ENCODE assay signal across 20 cellular contexts in the genomic region with DNA sequence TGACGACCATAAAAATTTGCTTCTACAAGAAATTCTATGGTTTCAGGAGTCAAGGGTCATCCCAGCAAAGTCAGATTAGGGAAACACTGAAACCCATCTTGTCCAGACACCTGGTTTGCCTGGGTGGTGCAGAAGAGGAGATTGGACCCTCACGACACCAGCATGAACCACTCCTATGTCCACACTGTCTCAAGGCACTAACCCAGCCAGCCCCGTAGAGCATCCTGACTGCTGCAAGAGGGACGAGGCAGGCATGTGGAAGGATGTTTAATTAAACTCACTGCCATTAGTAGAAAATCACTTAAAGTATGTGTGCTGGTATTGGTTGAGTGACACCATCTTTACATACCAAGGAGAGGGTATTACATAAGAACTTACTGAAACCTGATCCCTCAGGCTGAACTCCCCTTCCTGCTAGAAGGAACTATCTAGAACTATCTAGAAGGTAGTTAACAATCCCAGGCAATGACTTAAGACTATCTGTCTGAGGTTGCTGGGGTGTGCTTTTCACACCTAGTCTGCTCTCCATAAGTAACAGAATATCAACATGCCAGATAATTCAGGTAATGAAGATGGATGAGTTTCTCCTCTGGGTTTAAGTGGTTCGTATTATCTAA.
DNase-seq lines count a peak whose midpoint lies in the region; ATAC-seq and TF ChIP-seq lines count a peak whose summit lies in the region.
"Had no signal": no experiment of that assay in that cellular context is flagged by ENCODE, and none has a peak within 500 bp of the region (broad histone marks: within the 10 kb centered on the region; RNA-seq: fewer than 3 reads in every experiment).

No MANE protein-coding gene starts in this region.

- H3K9me3 Mint-ChIP-seq in stimulated activated naive CD8-positive, alpha-beta T cell treated with anti-CD3 and anti-CD28 coated beads, Interleukin-15, amount 100 ng/mL, for 72 hours: peaks cover 11 to 22% of the 10 kb centered on the region in 2 donors

- H3K4me1 Mint-ChIP-seq in stimulated activated naive CD8-positive, alpha-beta T cell treated with anti-CD3 and anti-CD28 coated beads, Interleukin-15, amount 100 ng/mL, for 72 hours: no peaks in the 10 kb centered on the region
- H3K4me1 Mint-ChIP-seq: CD8-positive, alpha-beta memory T cell had no signal

- no peak for TF ChIP-seq CTCF in epithelial cell of esophagus (IDR thresholded peaks at IDR 0.05; ENCODE audit: insufficient read depth, low read depth, low read length, missing control alignments)

- peak; percentile 7 for DNase-seq in MV-4-11 (lab: John Stamatoyannopoulos, UW)
- peak; percentile 14 for DNase-seq in epithelial cell of esophagus (ENCODE audit: low read depth)
- peak; percentile 74 for DNase-seq in mesendoderm
- DNase-seq in stimulated activated naive CD8-positive, alpha-beta T cell treated with anti-CD3 and anti-CD28 coated beads, Interleukin-15, amount 100 ng/mL, for 72 hours: no peak
- DNase-seq: ACHN; CD8-positive, alpha-beta memory T cell; NCI-H1694; NCI-H2081 treated with DMSO at 0.1 percent for 48 hours; NCI-H446; NCI-H526 treated with DMSO at 0.1 percent for 48 hours; OCI-M1 had no signal

- no peak overlapping the region for H3K23ac ChIP-seq in mesendoderm (ENCODE audit: low read length)

- no peaks in the 10 kb centered on the region for H3K36me3 ChIP-seq in BLaER1
- H3K36me3 ChIP-seq in mesendoderm (ENCODE audit: control insufficient read depth, insufficient read depth, low read length): peaks cover 19% of the 10 kb centered on the region
- H3K36me3 ChIP-seq: SJSA1 had no signal

- no peak overlapping the region for H2AK5ac ChIP-seq in mesendoderm (ENCODE audit: low read length)

- no peak overlapping the region for H3K56ac ChIP-seq in mesendoderm (ENCODE audit: low read length)

- no peak overlapping the region for H4K8ac ChIP-seq in mesendoderm (ENCODE audit: low read depth, low read length)

- peaks cover 3% of the 10 kb centered on the region for H3K79me1 ChIP-seq in mesendoderm (ENCODE audit: low read length)

- peaks cover 3% of the 10 kb centered on the region for H3K79me2 ChIP-seq in mesendoderm (ENCODE audit: control insufficient read depth, insufficient read depth, low read length)

- H3K4me1 ChIP-seq in BLaER1 (peaks cover 48% of the 10 kb centered on the region), mesendoderm (ENCODE audit: control insufficient read depth, low read depth, low read length) (no peaks in the 10 kb centered on the region)
- H3K4me1 ChIP-seq: SJSA1 had no signal

- H3K9ac ChIP-seq in BLaER1 (no peak overlapping the region), mesendoderm (ENCODE audit: low read length) (no peak overlapping the region)

- no peak overlapping the region for H3K4me3 Mint-ChIP-seq in stimulated activated naive CD8-positive, alpha-beta T cell treated with anti-CD3 and anti-CD28 coated beads, Interleukin-15, amount 100 ng/mL, for 72 hours
- H3K4me3 Mint-ChIP-seq: IgD-negative memory B cell had no signal

- peaks cover 18% of the 10 kb centered on the region for H3K9me3 ChIP-seq in BLaER1

- no peak for ATAC-seq in stimulated activated naive CD8-positive, alpha-beta T cell treated with anti-CD3 and anti-CD28 coated beads, Interleukin-15, amount 100 ng/mL, for 72 hours
- no peak for ATAC-seq in HG03432 (IDR thresholded peaks at IDR 0.05; ENCODE audit: unreplicated experiment)
- ATAC-seq in GM18517 (IDR thresholded peaks at IDR 0.05; ENCODE audit: unreplicated experiment): no peak
- ATAC-seq in GM21576 (IDR thresholded peaks at IDR 0.05; ENCODE audit: unreplicated experiment): no peak
- ATAC-seq: HCT116 had no signal

- no peak overlapping the region for H2BK5ac ChIP-seq in mesendoderm (ENCODE audit: low read length)

- H4K20me1 ChIP-seq in BLaER1: no peaks in the 10 kb centered on the region

- no peak overlapping the region for H2BK120ac ChIP-seq in mesendoderm (ENCODE audit: low read depth, low read length)

- H3K4me2 ChIP-seq in BLaER1: peak overlapping the region; percentile 52
- no peak overlapping the region for H3K4me2 ChIP-seq in mesendoderm (ENCODE audit: low read length)

- H3K4me3 ChIP-seq in BLaER1: no peak overlapping the region
- H3K4me3 ChIP-seq in epithelial cell of esophagus (ENCODE audit: low read length): no peak overlapping the region
- H3K4me3 ChIP-seq in mesendoderm (ENCODE audit: low read length): no peak overlapping the region
- H3K4me3 ChIP-seq: SJSA1 had no signal

- no CpG with 5 or more reads among the region's 5 CpGs for WGBS in mesendoderm (ENCODE audit: extremely low coverage, insufficient coverage, low lambda C conversion rate)

- H4K5ac ChIP-seq in mesendoderm (ENCODE audit: low read length): no peak overlapping the region

- no peaks in the 10 kb centered on the region for H3K27me3 ChIP-seq in BLaER1
- no peaks in the 10 kb centered on the region for H3K27me3 ChIP-seq in mesendoderm (ENCODE audit: insufficient read depth, low read length, poor library complexity)
- H3K27me3 ChIP-seq: SJSA1 had no signal

- peak overlapping the region in 1 of 2 donors; percentile 6 for H3K27ac Mint-ChIP-seq in stimulated activated naive CD8-positive, alpha-beta T cell treated with anti-CD3 and anti-CD28 coated beads, Interleukin-15, amount 100 ng/mL, for 72 hours
- H3K27ac Mint-ChIP-seq: CD8-positive, alpha-beta memory T cell; IgD-negative memory B cell had no signal

- H3K27ac ChIP-seq in BLaER1 (no peak overlapping the region), mesendoderm (ENCODE audit: low read depth, low read length) (no peak overlapping the region)
- H3K27ac ChIP-seq: 22Rv1, C4-2B, SJSA1 had no signal

- H2BK15ac ChIP-seq in mesendoderm (replicated peaks; ENCODE audit: low read depth): no peak overlapping the region

- H3K4ac ChIP-seq in mesendoderm (ENCODE audit: low read depth, low read length): no peak overlapping the region

- no peaks in the 10 kb centered on the region for H3K27me3 Mint-ChIP-seq in stimulated activated naive CD8-positive, alpha-beta T cell treated with anti-CD3 and anti-CD28 coated beads, Interleukin-15, amount 100 ng/mL, for 72 hours
- H3K27me3 Mint-ChIP-seq: CD8-positive, alpha-beta memory T cell; IgD-negative memory B cell had no signal

- H3K18ac ChIP-seq in mesendoderm (ENCODE audit: low read length): no peak overlapping the region

Comparison
In these comparisons a context has a peak if more than half of its experiments do, and no peak if none do; other contexts are left out.
1. DNase-seq: peak in MV-4-11 (single experiment), epithelial cell of esophagus (single experiment) and mesendoderm (single experiment); none in stimulated activated naive CD8-positive, alpha-beta T cell treated with anti-CD3 and anti-CD28 coated beads, Interleukin-15, amount 100 ng/mL, for 72 hours (0 of 2).